ENCODE assay signal across 11 cellular contexts in genomic region chr6:16483315-16483875, GRCh38.
DNase-seq lines count a peak whose midpoint lies in the region; ATAC-seq and TF ChIP-seq lines count a peak whose summit lies in the region.
"Had no signal": no experiment of that assay in that cellular context is flagged by ENCODE, and none has a peak within 500 bp of the region (broad histone marks: within the 10 kb centered on the region; RNA-seq: fewer than 3 reads in every experiment).

No MANE protein-coding gene starts in this region.

- no peak for TF ChIP-seq CTCF in mucosa of descending colon (IDR thresholded peaks at IDR 0.05)
- TF ChIP-seq CTCF in HFFc6 (IDR thresholded peaks at IDR 0.05), result no peak
- TF ChIP-seq CTCF in stomach (IDR thresholded peaks at IDR 0.05), result no peak

- H3K36me3 Mint-ChIP-seq in T-helper 17 cell (ENCODE audit: low read depth) (peaks cover 5% of the 10 kb centered on the region), HFFc6 (ENCODE audit: low read depth) (peaks cover 36% of the 10 kb centered on the region)

- no peaks in the 10 kb centered on the region for H3K27me3 ChIP-seq in stomach

- no peak overlapping the region for H3K27ac ChIP-seq in stomach

- no peak for TF ChIP-seq EP300 in stomach (IDR thresholded peaks at IDR 0.05)

- H3K9me3 ChIP-seq in T-helper 17 cell (ENCODE audit: control insufficient read depth, low read length, poor library complexity, severe bottlenecking) (no peaks in the 10 kb centered on the region), mucosa of descending colon (no peaks in the 10 kb centered on the region), stomach (peaks cover 0 to 10% (median 3%) of the 10 kb centered on the region in 4 donors)

- H3K4me3 ChIP-seq in mucosa of descending colon, result no peak overlapping the region
- no peak overlapping the region for H3K4me3 ChIP-seq in stomach

- H3K36me3 ChIP-seq in mucosa of descending colon (ENCODE audit: low read depth) (no peaks in the 10 kb centered on the region), stomach (peaks cover 6 to 38% (median 30%) of the 10 kb centered on the region in 4 donors)

- peaks cover 64% of the 10 kb centered on the region for H3K4me1 Mint-ChIP-seq in T-helper 17 cell
- H3K4me1 Mint-ChIP-seq in HFFc6 (ENCODE audit: low read depth), result no peaks in the 10 kb centered on the region; the same call in 1 of the 2 replicates

- no peak for TF ChIP-seq POLR2A in stomach (IDR thresholded peaks at IDR 0.05)

- no peaks in the 10 kb centered on the region for H3K9me3 Mint-ChIP-seq in HFFc6

- 62 to 71% (median 64%) methylated on average over 2 of the region's 2 CpGs for WGBS in stomach, 5 donors

- H3K4me3 Mint-ChIP-seq in T-helper 17 cell (peak overlapping the region; percentile 72), HFFc6 (no peak overlapping the region)

- intact Hi-C loops in mucosa of descending colon (cut with DNase I, micrococcal nuclease) (no loop called here), stomach (cut with DNase I; ENCODE audit: low total_unique reads) (no loop called here)

- H3K27ac Mint-ChIP-seq in T-helper 17 cell, result peak overlapping the region; percentile 98
- H3K27ac Mint-ChIP-seq in HFFc6, result no peak overlapping the region

- H3K27me3 Mint-ChIP-seq in T-helper 17 cell (no peaks in the 10 kb centered on the region), HFFc6 (ENCODE audit: insufficient read depth) (no peaks in the 10 kb centered on the region; the same call in 1 of the 2 replicates)

- DNase-seq in T-helper 17 cell (no peak), mucosa of descending colon (no peak), HFFc6 (no peak), stomach (no peak), hippocampal formation (lab: John Stamatoyannopoulos, UW) (no peak)
- DNase-seq: activated effector memory CD4-positive, alpha-beta T cell treated with anti-CD3 and anti-CD28 coated beads, Interleukin-2, amount 50 U/mL, for 16 hours; NCI-H1694 treated with DMSO at 0.1 percent for 48 hours; T-helper 9 cell had no signal

- H3K4me1 ChIP-seq in mucosa of descending colon (ENCODE audit: low read depth) (no peaks in the 10 kb centered on the region), stomach (peaks cover 0 to 5% (median 2%) of the 10 kb centered on the region in 4 donors)

- peak; percentile 63 for ATAC-seq in GM18498 (IDR thresholded peaks at IDR 0.05; ENCODE audit: unreplicated experiment)
- ATAC-seq in GM21723 (IDR thresholded peaks at IDR 0.05; ENCODE audit: unreplicated experiment), result peak; percentile 55
- ATAC-seq in T-helper 17 cell, result peak; percentile 54
- peak; percentile 39 for ATAC-seq in mucosa of descending colon
- no peak for ATAC-seq in HG02571 (IDR thresholded peaks at IDR 0.05; ENCODE audit: unreplicated experiment)
